In the genomic region with DNA sequence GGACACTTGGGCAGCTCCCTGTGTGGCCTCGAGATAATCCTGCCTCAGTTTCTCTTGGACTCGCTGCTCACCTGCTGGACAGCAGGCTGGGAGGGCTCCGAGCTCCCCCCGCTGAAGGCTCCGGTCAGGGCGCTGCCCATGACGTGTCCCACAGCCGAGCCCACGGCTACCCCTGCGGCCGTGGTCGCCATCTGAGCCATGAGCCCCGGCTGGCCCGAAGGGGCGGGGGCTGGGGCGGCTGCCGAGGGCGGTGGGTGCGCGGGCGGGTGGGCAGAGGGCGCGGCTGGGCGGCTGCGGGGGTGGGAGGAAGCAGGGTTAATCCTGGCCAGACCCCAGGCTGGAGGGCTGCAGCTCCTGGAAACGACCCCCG, we compare ENCODE assay signal across 8 cellular contexts. TPM values are rescaled to one million over a fixed set of nuclear protein-coding genes. Genes with fewer than 3 reads are reported as not detected.
A peak's percentile ranks its signal among the peaks of the same experiment; 100 is the strongest.
DNase-seq lines count a peak whose midpoint lies in the region; ATAC-seq and TF ChIP-seq lines count a peak whose summit lies in the region.

No MANE protein-coding gene starts in this region.

- peak overlapping the region; percentile 87 for H3K4me3 Mint-ChIP-seq in Caco-2 (ENCODE audit: unreplicated experiment)

- H3K9me3 Mint-ChIP-seq in Caco-2 (ENCODE audit: unreplicated experiment) = no peaks in the 10 kb centered on the region

- DNase-seq in Caco-2 = no peak
- DNase-seq in fibroblast of pulmonary artery (ENCODE audit: low read depth) = no peak
- DNase-seq in ovary = no peak
- DNase-seq in NCI-H1436 (lab: John Stamatoyannopoulos, UW) = no peak
- no peak for DNase-seq in activated CD8-positive, alpha-beta memory T cell treated with anti-CD3 and anti-CD28 coated beads for 24 hours
- no peak for DNase-seq in activated gamma-delta T cell (lab: John Stamatoyannopoulos, UW)

- BruUV-seq in Caco-2 (replicated peaks; lab: Mats Ljungman, UMichigan) = no TSS peak

- peak overlapping the region; percentile 50 for H3K27ac Mint-ChIP-seq in Caco-2 (ENCODE audit: unreplicated experiment)

- POLR2A ChIA-PET in Caco-2 (lab: Charles Lee) = interaction anchor here (1.5 to 1.9 kb wide), 2 partner anchors 16 to 90 kb away, joined by 10 to 20 read pairs; a partner anchor contains a TSS

- WGBS in ovary, 3 donors = 7 to 12% (median 11%) methylated on average over 20 to 27 of the region's 27 CpGs

- H3K27me3 ChIP-seq in Caco-2 (replicated peaks; ENCODE audit: control insufficient read depth, insufficient read depth, low read length) (no peaks in the 10 kb centered on the region), ovary (no peaks in the 10 kb centered on the region)

- TF ChIP-seq CTCF in Caco-2 (IDR thresholded peaks at IDR 0.05; ENCODE audit: insufficient read depth in 1 of 2, low read depth in 1 of 2, low read length in 1 of 2, severe bottlenecking in 1 of 2, unreplicated experiment in 1 of 2) = no peak
- TF ChIP-seq CTCF in fibroblast of pulmonary artery (IDR thresholded peaks at IDR 0.05; ENCODE audit: low read length, missing control alignments) = no peak
- no peak for TF ChIP-seq CTCF in ovary (IDR thresholded peaks at IDR 0.05)

- TF ChIP-seq POLR2A in ovary (IDR thresholded peaks at IDR 0.05) = no peak

- no peaks in the 10 kb centered on the region for H3K4me1 Mint-ChIP-seq in Caco-2 (ENCODE audit: low read depth, unreplicated experiment)

- H3K27ac ChIP-seq in ovary = no peak overlapping the region

- CTCF ChIA-PET in Caco-2 (lab: Charles Lee) = interaction anchor here (1.0 to 1.1 kb wide), 4 partner anchors 11 to 90 kb away, joined by 3 to 4 read pairs (median 4); a partner anchor contains a TSS

- no peak for TF ChIP-seq EP300 in ovary (IDR thresholded peaks at IDR 0.05)

- H3K4me3 ChIP-seq in Caco-2 (ENCODE audit: low read depth, low read length) = peak overlapping the region; percentile 75
- peak overlapping the region; percentile 51 for H3K4me3 ChIP-seq in fibroblast of pulmonary artery (replicated peaks; ENCODE audit: low read depth, low read length)
- H3K4me3 ChIP-seq in ovary = peak overlapping the region; percentile 52

- H3K4me1 ChIP-seq in Caco-2 (peaks cover 20% of the 10 kb centered on the region), ovary (ENCODE audit: insufficient read depth) (peaks cover 9% of the 10 kb centered on the region)

- ATAC-seq in SK-N-SH treated with all-trans-retinoic acid at 6 μM for 48 hours = peak; percentile 7
- no peak for ATAC-seq in HG02763 (IDR thresholded peaks at IDR 0.05; ENCODE audit: unreplicated experiment)

- intact Hi-C loops in Caco-2 (cut with micrococcal nuclease; ENCODE audit: unreplicated experiment) = no loop called here
- intact Hi-C loops in ovary (cut with DNase I) = loop anchor here (2.0 to 5.0 kb wide), 2 partner anchors 46 to 80 kb away; no protein-coding TSS in a partner anchor

- H3K36me3 Mint-ChIP-seq in Caco-2 (ENCODE audit: insufficient read depth, unreplicated experiment) = peaks cover 11% of the 10 kb centered on the region

- H3K9me3 ChIP-seq in Caco-2 (no peaks in the 10 kb centered on the region), ovary (no peaks in the 10 kb centered on the region)

- H3K27me3 Mint-ChIP-seq in Caco-2 (ENCODE audit: insufficient read depth, unreplicated experiment) = no peaks in the 10 kb centered on the region

- H3K36me3 ChIP-seq in Caco-2 (ENCODE audit: control insufficient read depth, insufficient read depth, low read length) = peaks cover 1% of the 10 kb centered on the region
- no peaks in the 10 kb centered on the region for H3K36me3 ChIP-seq in ovary

TF ChIP-seq in SK-N-SH treated with all-trans-retinoic acid at 6 μM for 48 hours, 23 proteins besides CTCF, POLR2A, EP300 and RAD21 (continues in another document):
- no peak for TF ChIP-seq ZNF8 (CRISPR knock-in tag; IDR thresholded peaks at IDR 0.05)
- TF ChIP-seq, protein P1, sequence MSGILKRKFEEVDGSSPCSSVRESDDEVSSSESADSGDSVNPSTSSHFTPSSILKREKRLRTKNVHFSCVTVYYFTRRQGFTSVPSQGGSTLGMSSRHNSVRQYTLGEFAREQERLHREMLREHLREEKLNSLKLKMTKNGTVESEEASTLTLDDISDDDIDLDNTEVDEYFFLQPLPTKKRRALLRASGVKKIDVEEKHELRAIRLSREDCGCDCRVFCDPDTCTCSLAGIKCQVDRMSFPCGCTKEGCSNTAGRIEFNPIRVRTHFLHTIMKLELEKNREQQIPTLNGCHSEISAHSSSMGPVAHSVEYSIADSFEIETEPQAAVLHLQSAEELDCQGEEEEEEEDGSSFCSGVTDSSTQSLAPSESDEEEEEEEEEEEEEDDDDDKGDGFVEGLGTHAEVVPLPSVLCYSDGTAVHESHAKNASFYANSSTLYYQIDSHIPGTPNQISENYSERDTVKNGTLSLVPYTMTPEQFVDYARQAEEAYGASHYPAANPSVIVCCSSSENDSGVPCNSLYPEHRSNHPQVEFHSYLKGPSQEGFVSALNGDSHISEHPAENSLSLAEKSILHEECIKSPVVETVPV (CRISPR knock-in tag; IDR thresholded peaks at IDR 0.05) = no peak
- TF ChIP-seq GLIS3 (CRISPR knock-in tag; IDR thresholded peaks at IDR 0.05) = no peak
- TF ChIP-seq BACH2 (CRISPR knock-in tag; IDR thresholded peaks at IDR 0.05; ENCODE audit: borderline replicate concordance) = no peak
- no peak for TF ChIP-seq ZNF70 (CRISPR knock-in tag; IDR thresholded peaks at IDR 0.05)
- no peak for TF ChIP-seq SNAI2 (CRISPR knock-in tag; IDR thresholded peaks at IDR 0.05)
- TF ChIP-seq ESRRG (CRISPR knock-in tag; IDR thresholded peaks at IDR 0.05) = no peak
- TF ChIP-seq CSDC2 (CRISPR knock-in tag; IDR thresholded peaks at IDR 0.05) = no peak
- TF ChIP-seq TOX (CRISPR knock-in tag; IDR thresholded peaks at IDR 0.05; ENCODE audit: borderline replicate concordance) = no peak
- no peak for TF ChIP-seq ARNTL (CRISPR knock-in tag; IDR thresholded peaks at IDR 0.05; ENCODE audit: borderline replicate concordance, low read depth)
- TF ChIP-seq, protein P2, sequence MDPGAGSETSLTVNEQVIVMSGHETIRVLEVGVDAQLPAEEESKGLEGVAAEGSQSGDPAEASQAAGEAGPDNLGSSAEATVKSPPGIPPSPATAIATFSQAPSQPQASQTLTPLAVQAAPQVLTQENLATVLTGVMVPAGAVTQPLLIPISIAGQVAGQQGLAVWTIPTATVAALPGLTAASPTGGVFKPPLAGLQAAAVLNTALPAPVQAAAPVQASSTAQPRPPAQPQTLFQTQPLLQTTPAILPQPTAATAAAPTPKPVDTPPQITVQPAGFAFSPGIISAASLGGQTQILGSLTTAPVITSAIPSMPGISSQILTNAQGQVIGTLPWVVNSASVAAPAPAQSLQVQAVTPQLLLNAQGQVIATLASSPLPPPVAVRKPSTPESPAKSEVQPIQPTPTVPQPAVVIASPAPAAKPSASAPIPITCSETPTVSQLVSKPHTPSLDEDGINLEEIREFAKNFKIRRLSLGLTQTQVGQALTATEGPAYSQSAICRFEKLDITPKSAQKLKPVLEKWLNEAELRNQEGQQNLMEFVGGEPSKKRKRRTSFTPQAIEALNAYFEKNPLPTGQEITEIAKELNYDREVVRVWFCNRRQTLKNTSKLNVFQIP (CRISPR knock-in tag; IDR thresholded peaks at IDR 0.05; ENCODE audit: borderline replicate concordance, low read depth) = no peak
- no peak for TF ChIP-seq RARB (CRISPR knock-in tag; IDR thresholded peaks at IDR 0.05)
- TF ChIP-seq, protein P3, sequence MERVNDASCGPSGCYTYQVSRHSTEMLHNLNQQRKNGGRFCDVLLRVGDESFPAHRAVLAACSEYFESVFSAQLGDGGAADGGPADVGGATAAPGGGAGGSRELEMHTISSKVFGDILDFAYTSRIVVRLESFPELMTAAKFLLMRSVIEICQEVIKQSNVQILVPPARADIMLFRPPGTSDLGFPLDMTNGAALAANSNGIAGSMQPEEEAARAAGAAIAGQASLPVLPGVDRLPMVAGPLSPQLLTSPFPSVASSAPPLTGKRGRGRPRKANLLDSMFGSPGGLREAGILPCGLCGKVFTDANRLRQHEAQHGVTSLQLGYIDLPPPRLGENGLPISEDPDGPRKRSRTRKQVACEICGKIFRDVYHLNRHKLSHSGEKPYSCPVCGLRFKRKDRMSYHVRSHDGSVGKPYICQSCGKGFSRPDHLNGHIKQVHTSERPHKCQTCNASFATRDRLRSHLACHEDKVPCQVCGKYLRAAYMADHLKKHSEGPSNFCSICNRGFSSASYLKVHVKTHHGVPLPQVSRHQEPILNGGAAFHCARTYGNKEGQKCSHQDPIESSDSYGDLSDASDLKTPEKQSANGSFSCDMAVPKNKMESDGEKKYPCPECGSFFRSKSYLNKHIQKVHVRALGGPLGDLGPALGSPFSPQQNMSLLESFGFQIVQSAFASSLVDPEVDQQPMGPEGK (CRISPR knock-in tag; IDR thresholded peaks at IDR 0.05; ENCODE audit: borderline replicate concordance) = no peak

RNA-seq across cellular contexts. Expression of a gene that starts 0.5 kb away (rescaled TPM):
- total RNA-seq in Caco-2 (2022) = 178 and 189 TPM in 2 replicates
- 10 to 100 TPM in 6 of 7 donors, 1 to 10 TPM in 1; 2.7 to 40.5 (median 22.9) TPM for total RNA-seq in ovary
- 10 to 100 TPM; 17.6 to 20.1 TPM for polyA plus RNA-seq in ovary

RNA-seq across cellular contexts. Expression of a gene that starts 4.5 kb away (rescaled TPM):
- not detected in 2 replicates for total RNA-seq in Caco-2 (2022)
- total RNA-seq in ovary = 1 to 10 TPM in 4 of 7 donors, under 1 TPM in 3; 0.48 to 6.5 (median 1.1) TPM
- polyA plus RNA-seq in ovary = under 1 TPM; 0.28 to 0.77 TPM

RNA-seq across cellular contexts. Expression of a gene that starts 5.4 kb away (rescaled TPM):
- 11.3 and 11.6 TPM in 2 replicates for total RNA-seq in Caco-2 (2022)
- 10 to 100 TPM in 4 of 7 donors, 1 to 10 TPM in 3; 1.4 to 59.7 (median 12.1) TPM for total RNA-seq in ovary
- polyA plus RNA-seq in ovary = 10 to 100 TPM in 1 of 2 donors, 1 to 10 TPM in 1; 1.4 to 11.4 TPM

RNA-seq across cellular contexts. Expression of a gene that starts 13.1 kb away (rescaled TPM):
- not detected in 2 replicates for total RNA-seq in Caco-2 (2022)
- 1 to 10 TPM in 1 of 7 donors, not detected in 6; 2.8 TPM for total RNA-seq in ovary
- polyA plus RNA-seq in ovary = not detected

RNA-seq across cellular contexts. Expression of a gene that starts 16.4 kb away (rescaled TPM):
- 5.4 and 5.8 TPM in 2 replicates for total RNA-seq in Caco-2 (2022)
- total RNA-seq in ovary = 10 to 100 TPM in 5 of 7 donors, 1 to 10 TPM in 2; 4.8 to 21.6 (median 17.8) TPM
- polyA plus RNA-seq in ovary = 1 to 10 TPM; 3.8 to 6.4 TPM
